Comparison of ENCODE assay signal across 1 cellular context in the genomic region with DNA sequence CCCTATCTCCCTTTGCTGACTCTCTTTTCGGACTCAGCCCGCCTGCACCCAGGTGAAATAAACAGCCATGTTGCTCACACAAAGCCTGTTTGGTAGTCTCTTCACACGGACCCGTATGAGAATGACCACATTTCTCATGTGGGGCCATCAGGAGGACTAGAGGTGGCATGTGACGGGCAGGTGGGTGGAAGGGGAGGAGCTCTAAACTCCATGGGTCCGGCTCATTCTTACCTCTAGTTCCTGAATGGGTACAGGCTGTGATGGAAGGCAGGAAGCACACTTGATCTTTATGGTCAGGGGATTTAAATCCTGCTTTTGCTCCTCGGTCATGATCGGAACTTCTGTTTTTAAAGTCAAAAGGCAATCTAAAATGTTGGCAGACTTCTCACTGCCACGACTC.
A peak's percentile ranks its signal among the peaks of the same experiment; 100 is the strongest.
TF ChIP-seq lines count a peak whose summit lies in the region.

No MANE protein-coding gene starts in this region.

TF ChIP-seq in H1, 55 proteins besides CTCF, POLR2A, EP300 and RAD21:
- TF ChIP-seq BACH1 (IDR thresholded peaks at IDR 0.05; ENCODE audit: low read length) (no peak), MAX (IDR thresholded peaks at IDR 0.05) (0 out of 2 replicates have a peak, but pooled peaks have one; percentile 20)
- TF ChIP-seq, protein P1, sequence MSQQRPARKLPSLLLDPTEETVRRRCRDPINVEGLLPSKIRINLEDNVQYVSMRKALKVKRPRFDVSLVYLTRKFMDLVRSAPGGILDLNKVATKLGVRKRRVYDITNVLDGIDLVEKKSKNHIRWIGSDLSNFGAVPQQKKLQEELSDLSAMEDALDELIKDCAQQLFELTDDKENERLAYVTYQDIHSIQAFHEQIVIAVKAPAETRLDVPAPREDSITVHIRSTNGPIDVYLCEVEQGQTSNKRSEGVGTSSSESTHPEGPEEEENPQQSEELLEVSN (IDR thresholded peaks at IDR 0.05): 0 out of 2 replicates have a peak, but pooled peaks have one; percentile 23
